1 cellular context compared by ENCODE assay signal in the genomic region with DNA sequence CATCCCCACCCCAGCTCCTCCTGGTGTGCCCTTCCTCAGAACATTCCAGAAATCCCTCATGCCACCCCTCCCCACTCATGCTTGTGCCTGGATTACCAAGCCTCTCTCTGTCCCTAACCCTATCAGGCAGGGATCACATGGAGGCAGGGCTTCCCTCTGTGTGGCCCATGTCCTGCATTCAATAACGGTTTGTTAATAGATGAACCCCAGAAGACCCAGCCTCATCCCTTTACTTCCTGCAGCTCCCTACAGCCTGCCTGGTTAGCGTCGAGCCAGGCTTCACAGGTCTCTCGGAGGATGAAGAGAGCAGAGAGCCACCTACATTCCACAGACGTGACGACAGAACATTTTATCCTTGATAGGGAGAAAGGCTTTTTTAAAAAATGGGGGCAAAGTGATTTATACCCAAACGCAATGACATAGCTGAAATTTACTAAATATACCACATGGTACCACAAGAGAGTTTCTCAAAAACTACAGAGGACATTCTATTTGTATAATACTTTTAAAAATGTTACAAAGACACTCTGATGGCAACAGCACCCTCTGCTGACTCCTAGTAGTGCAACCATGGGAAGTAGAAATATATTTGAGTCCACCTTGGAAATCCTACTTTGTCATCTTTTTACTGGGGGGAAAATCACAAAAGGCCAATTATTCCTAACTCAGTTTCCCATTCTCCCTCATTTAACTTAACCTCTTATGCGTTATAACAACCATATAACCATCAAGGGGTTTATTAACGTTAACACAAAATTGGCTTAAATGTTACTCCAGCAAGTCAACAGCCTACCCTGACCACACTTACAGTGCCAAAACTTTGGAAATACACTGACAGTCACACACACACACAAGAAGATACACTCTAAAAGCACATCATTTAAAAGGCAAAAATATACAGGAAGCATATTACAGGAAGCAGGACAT.
TF ChIP-seq lines count a peak whose summit lies in the region.

No MANE protein-coding gene starts in this region.

TF ChIP-seq in IMR-90, 13 proteins besides CTCF, POLR2A, EP300 and RAD21:
- TF ChIP-seq SMC3 (IDR thresholded peaks at IDR 0.05; ENCODE audit: low read depth, low read length) (peak; percentile 82), MAFK (IDR thresholded peaks at IDR 0.05; ENCODE audit: low read depth, low read length) (no peak)
